Comparison of ENCODE assay signal across 13 cellular contexts in genomic region chr3:169886671-169887070, GRCh38. TPM values are rescaled to one million over a fixed set of nuclear protein-coding genes. Genes with fewer than 3 reads are reported as not detected.
DNase-seq lines count a peak whose midpoint lies in the region; ATAC-seq and TF ChIP-seq lines count a peak whose summit lies in the region.
"Had no signal": no experiment of that assay in that cellular context is flagged by ENCODE, and none has a peak within 500 bp of the region (broad histone marks: within the 10 kb centered on the region; RNA-seq: fewer than 3 reads in every experiment).

No MANE protein-coding gene starts in this region.

- no peaks in the 10 kb centered on the region for H3F3A ChIP-seq in GM23338 (replicated peaks; ENCODE audit: low read depth)

- H3K79me2 ChIP-seq in GM23338 (replicated peaks; ENCODE audit: insufficient read depth) (no peaks in the 10 kb centered on the region), trophoblast cell (ENCODE audit: control insufficient read depth, insufficient read depth, low read length, poor library complexity) (no peaks in the 10 kb centered on the region)

- no peak overlapping the region for H3K4me3 Mint-ChIP-seq in GM23338

- peaks cover 14% of the 10 kb centered on the region for H3K4me1 ChIP-seq in GM23338 (ENCODE audit: insufficient read depth)
- peaks cover 0 to 7% of the 10 kb centered on the region in 2 donors for H3K4me1 ChIP-seq in right atrium auricular region
- no peaks in the 10 kb centered on the region for H3K4me1 ChIP-seq in gastrocnemius medialis
- H3K4me1 ChIP-seq in trophoblast cell (ENCODE audit: control insufficient read depth in 1 of 2, insufficient read depth in 2 of 2, low read length in 2 of 2), result no peaks in the 10 kb centered on the region
- H3K4me1 ChIP-seq: vagina had no signal

- no peak overlapping the region for H3K4me3 ChIP-seq in GM23338
- H3K4me3 ChIP-seq in astrocyte of the cerebellum (ENCODE audit: low read depth, low read length), result no peak overlapping the region
- no peak overlapping the region for H3K4me3 ChIP-seq in right atrium auricular region
- no peak overlapping the region for H3K4me3 ChIP-seq in gastrocnemius medialis
- H3K4me3 ChIP-seq in trophoblast cell (ENCODE audit: low read depth, low read length), result no peak overlapping the region
- H3K4me3 ChIP-seq: vagina had no signal

- no peak overlapping the region for H4K12ac ChIP-seq in trophoblast cell (ENCODE audit: low read depth, low read length)

- H3K79me1 ChIP-seq in trophoblast cell (ENCODE audit: low read length), result no peaks in the 10 kb centered on the region

- H3K27me3 Mint-ChIP-seq in GM23338 (ENCODE audit: insufficient read depth, low read depth, poor library complexity), result no peaks in the 10 kb centered on the region

- no peak overlapping the region for H3K18ac ChIP-seq in trophoblast cell (ENCODE audit: low read length)

- in situ Hi-C loops in astrocyte of the cerebellum (cut with HindIII; ENCODE audit: low sequenced_read_pairs) (no loop called here), gastrocnemius medialis (cut with MboI; ENCODE audit: low sequenced_read_pairs in 4 of 4) (no loop called here)

- H2AFZ ChIP-seq in GM23338, result peak overlapping the region; percentile 77; the same call in 1 of the 2 replicates
- no peak overlapping the region for H2AFZ ChIP-seq in trophoblast cell (ENCODE audit: insufficient read depth, low read length, poor library complexity)

- DNase-seq in GM23338 (ENCODE audit: low spot score) (peak; percentile 22), astrocyte of the cerebellum (ENCODE audit: low read depth) (peak; percentile 46), right atrium auricular region (ENCODE audit: low spot score) (peak; percentile 75), gastrocnemius medialis (peak; percentile 13 to 29), trophoblast cell (no peak), kidney glomerular epithelial cell (lab: John Stamatoyannopoulos, UW) (no peak), NCI-H748 treated with DMSO at 0.1 percent for 48 hours (lab: John Stamatoyannopoulos, UW) (no peak)
- DNase-seq: DMS79 treated with DMSO at 0.1 percent for 48 hours; effector memory CD4-positive, alpha-beta T cell; stimulated activated CD4-positive, alpha-beta T cell treated with anti-CD3 and anti-CD28 coated beads, Interleukin-2, amount 100 ng/mL, for 24 hours; T-helper 9 cell had no signal

- no peak overlapping the region for H2BK120ac ChIP-seq in trophoblast cell (ENCODE audit: insufficient read depth, low read length, poor library complexity)

- no peaks in the 10 kb centered on the region for H4K20me1 ChIP-seq in GM23338 (replicated peaks; ENCODE audit: insufficient read depth)

- no peak for TF ChIP-seq POLR2A in gastrocnemius medialis (IDR thresholded peaks at IDR 0.05)

- no peak overlapping the region for H3K23ac ChIP-seq in trophoblast cell (ENCODE audit: low read length)

- H3K36me3 Mint-ChIP-seq in GM23338 (ENCODE audit: low read depth), result no peaks in the 10 kb centered on the region

- H3K9me3 ChIP-seq in right atrium auricular region, result no peaks in the 10 kb centered on the region
- H3K9me3 ChIP-seq in gastrocnemius medialis, result no peaks in the 10 kb centered on the region
- no peaks in the 10 kb centered on the region for H3K9me3 ChIP-seq in trophoblast cell (ENCODE audit: insufficient read depth, low read depth, low read length)
- H3K9me3 ChIP-seq: vagina had no signal

- H3K27me3 ChIP-seq in GM23338 (ENCODE audit: insufficient read depth) (no peaks in the 10 kb centered on the region), right atrium auricular region (no peaks in the 10 kb centered on the region), gastrocnemius medialis (no peaks in the 10 kb centered on the region), trophoblast cell (ENCODE audit: insufficient read depth, low read length) (no peaks in the 10 kb centered on the region)
- H3K27me3 ChIP-seq: vagina had no signal

- peak; percentile 53 for ATAC-seq in GM23338
- peak; percentile 47 to 58 for ATAC-seq in gastrocnemius medialis
- no peak for ATAC-seq in HG03039 (IDR thresholded peaks at IDR 0.05; ENCODE audit: unreplicated experiment)

- WGBS in trophoblast cell (ENCODE audit: extremely low coverage, insufficient coverage, insufficient read length), result no CpG with 5 or more reads among the region's 5 CpGs

- H3K4me2 ChIP-seq in GM23338, result no peak overlapping the region
- no peak overlapping the region for H3K4me2 ChIP-seq in trophoblast cell (ENCODE audit: low read length)

- H2AK5ac ChIP-seq in trophoblast cell (ENCODE audit: low read length), result no peak overlapping the region

- H4K8ac ChIP-seq in trophoblast cell (ENCODE audit: low read depth, low read length), result no peak overlapping the region

- H3K27ac Mint-ChIP-seq in GM23338, result peak overlapping the region; percentile 46; the same call in 1 of the 2 replicates

- H3K36me3 ChIP-seq in GM23338 (ENCODE audit: insufficient read depth) (no peaks in the 10 kb centered on the region), right atrium auricular region (no peaks in the 10 kb centered on the region), gastrocnemius medialis (no peaks in the 10 kb centered on the region), trophoblast cell (ENCODE audit: control insufficient read depth in 1 of 2, insufficient read depth in 2 of 2, low read length in 2 of 2) (no peaks in the 10 kb centered on the region)
- H3K36me3 ChIP-seq: vagina had no signal

- no peaks in the 10 kb centered on the region for H3K9me2 ChIP-seq in GM23338 (ENCODE audit: insufficient read depth)

- H2BK12ac ChIP-seq in trophoblast cell (ENCODE audit: low read length), result no peak overlapping the region

- intact Hi-C loops in gastrocnemius medialis (cut with DNase I; ENCODE audit: low total_unique reads), result no loop called here

- H3K9me3 Mint-ChIP-seq in GM23338, result no peaks in the 10 kb centered on the region

- H2BK5ac ChIP-seq in trophoblast cell (ENCODE audit: low read depth, low read length, poor library complexity), result no peak overlapping the region

- H3K14ac ChIP-seq in trophoblast cell (ENCODE audit: low read length), result no peak overlapping the region

- H3K9ac ChIP-seq in trophoblast cell (ENCODE audit: low read length), result no peak overlapping the region

- H3K27ac ChIP-seq in GM23338 (ENCODE audit: low read depth) (no peak overlapping the region; the same call in 1 of the 2 replicates), right atrium auricular region (no peak overlapping the region), gastrocnemius medialis (no peak overlapping the region), trophoblast cell (ENCODE audit: low read depth, low read length) (no peak overlapping the region)
- H3K27ac ChIP-seq: vagina had no signal

- H3K4ac ChIP-seq in trophoblast cell (ENCODE audit: low read depth, low read length), result no peak overlapping the region

- TF ChIP-seq CTCF in GM23338 (conservative IDR thresholded peaks at IDR 0.05; ENCODE audit: low read depth in 2 of 2) (no peak), astrocyte of the cerebellum (IDR thresholded peaks at IDR 0.05; ENCODE audit: low read depth, low read length, missing control alignments) (no peak), right atrium auricular region (IDR thresholded peaks at IDR 0.05) (no peak), gastrocnemius medialis (IDR thresholded peaks at IDR 0.05 in 4 of 5, conservative IDR thresholded peaks at IDR 0.05 in 1 of 5) (no peak)

- H3K4me1 Mint-ChIP-seq in GM23338, result peaks cover 16% of the 10 kb centered on the region

- no peak overlapping the region for H4K91ac ChIP-seq in trophoblast cell (ENCODE audit: low read depth, low read length)

TF ChIP-seq in GM23338, 12 proteins besides CTCF, POLR2A, EP300 and RAD21:
- no peak for TF ChIP-seq CREB1 (CRISPR knock-in tag; IDR thresholded peaks at IDR 0.05; ENCODE audit: low read depth)
- no peak for TF ChIP-seq EZH2phosphoT487 (IDR thresholded peaks at IDR 0.05; ENCODE audit: unreplicated experiment)
- TF ChIP-seq JUNB (IDR thresholded peaks at IDR 0.05; ENCODE audit: unreplicated experiment), result no peak

RNA-seq across cellular contexts. Expression of gene LRRC31, which starts 16.9 kb away (rescaled TPM):
- total RNA-seq in GM23338 (2014; rRNA removed; shearing (Covaris generic)), result not detected in 2 replicates
- not detected in 2 replicates for polyA plus RNA-seq in GM23338 (2016; fragmentation: Nextera tagmentation; extraction: Ambion mirVana)
- total RNA-seq in right atrium auricular region, result not detected
- under 1 TPM in 2 of 4 donors, not detected in 2; 0.24 to 0.42 TPM for total RNA-seq in gastrocnemius medialis
- polyA plus RNA-seq in trophoblast cell (2013), result not detected in 2 replicates
- total RNA-seq: vagina had no signal

RNA-seq across cellular contexts. Expression of gene SAMD7, which starts 24.7 kb away (rescaled TPM):
- total RNA-seq in GM23338 (2014; rRNA removed; shearing (Covaris generic)), result not detected in 2 replicates
- not detected in 2 replicates for polyA plus RNA-seq in GM23338 (2016; fragmentation: Nextera tagmentation; extraction: Ambion mirVana)
- total RNA-seq in right atrium auricular region (not detected), gastrocnemius medialis (not detected)
- polyA plus RNA-seq in trophoblast cell (2013), result not detected in 2 replicates
- total RNA-seq: vagina had no signal

Comparison
In these comparisons a context has a peak if more than half of its experiments do, and no peak if none do; other contexts are left out.
1. DNase-seq: peak in GM23338 (single experiment), astrocyte of the cerebellum (single experiment), right atrium auricular region (single experiment) and gastrocnemius medialis (2 of 2); none in trophoblast cell (0 of 2), kidney glomerular epithelial cell (single experiment) and NCI-H748 treated with DMSO at 0.1 percent for 48 hours (single experiment).